Comparison of ENCODE assay signal across 8 cellular contexts in the genomic region with DNA sequence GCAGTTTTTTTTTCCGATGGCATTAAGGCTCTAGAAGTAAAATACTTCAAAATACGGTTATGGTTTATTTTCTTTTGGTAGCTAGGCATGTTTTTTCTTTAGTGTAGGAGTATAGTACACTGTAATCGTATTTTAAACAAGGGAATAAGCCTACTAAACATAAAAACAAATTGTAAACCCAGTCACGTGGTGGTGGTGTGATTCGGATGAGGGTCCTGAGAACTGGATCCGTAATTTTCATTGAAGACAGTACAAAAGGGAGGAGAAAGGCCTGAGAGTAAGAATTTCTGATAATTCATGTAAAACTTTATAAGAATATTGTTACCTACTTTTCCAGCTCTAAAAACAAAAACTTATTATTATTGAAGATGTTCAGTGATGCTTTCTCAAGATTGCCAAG. TPM values are rescaled to one million over a fixed set of nuclear protein-coding genes. Genes with fewer than 3 reads are reported as not detected.
DNase-seq lines count a peak whose midpoint lies in the region; ATAC-seq and TF ChIP-seq lines count a peak whose summit lies in the region.

No MANE protein-coding gene starts in this region.

- no peak overlapping the region for H3K9ac ChIP-seq in rectal smooth muscle tissue (ENCODE audit: low read length)

- ATAC-seq in GM21717 (IDR thresholded peaks at IDR 0.05; ENCODE audit: unreplicated experiment) (no peak), HG02840 (IDR thresholded peaks at IDR 0.05; ENCODE audit: low FRiP score, unreplicated experiment) (no peak)

- H3K36me3 ChIP-seq in GM06990 (ENCODE audit: control insufficient read depth, insufficient read depth, low read length) (no peaks in the 10 kb centered on the region; the same call in 1 of the 2 replicates), SJCRH30 (peaks cover 36% of the 10 kb centered on the region), rectal smooth muscle tissue (ENCODE audit: control insufficient read depth, insufficient read depth, low read length) (no peaks in the 10 kb centered on the region)

- H3K27ac ChIP-seq in SJCRH30 (peak overlapping the region; percentile 99), rectal smooth muscle tissue (ENCODE audit: low read depth, low read length) (peak overlapping the region; percentile 86)

- DNase-seq in GM06990 (ENCODE audit: extremely low read depth, insufficient read length), result no peak
- no peak for DNase-seq in SJCRH30
- DNase-seq in fibroblast of pulmonary artery (ENCODE audit: low read depth), result no peak
- DNase-seq in NCI-H1436 treated with DMSO at 0.1 percent for 48 hours (lab: John Stamatoyannopoulos, UW), result no peak
- no peak for DNase-seq in AG08396 (ENCODE audit: low spot score)

- H3K9me3 ChIP-seq in SJCRH30 (replicated peaks), result no peaks in the 10 kb centered on the region

- H3K4me3 ChIP-seq in GM06990 (replicated peaks; ENCODE audit: low read depth, low read length) (peak overlapping the region; percentile 85), SJCRH30 (peak overlapping the region; percentile 93), fibroblast of pulmonary artery (replicated peaks; ENCODE audit: low read depth, low read length) (peak overlapping the region; percentile 87), rectal smooth muscle tissue (ENCODE audit: low read length) (peak overlapping the region; percentile 67)

- H3K4me1 ChIP-seq in SJCRH30 (no peaks in the 10 kb centered on the region), rectal smooth muscle tissue (ENCODE audit: control insufficient read depth, insufficient read depth, low read length) (peaks cover 19% of the 10 kb centered on the region)

- H3K27me3 ChIP-seq in GM06990 (replicated peaks; ENCODE audit: control insufficient read depth, insufficient read depth, low read length) (no peaks in the 10 kb centered on the region), SJCRH30 (no peaks in the 10 kb centered on the region), rectal smooth muscle tissue (ENCODE audit: control insufficient read depth, insufficient read depth, low read length) (no peaks in the 10 kb centered on the region)

- TF ChIP-seq CTCF in GM06990 (IDR thresholded peaks at IDR 0.05; ENCODE audit: insufficient read depth, low read length, poor library complexity, severe bottlenecking) (no peak), fibroblast of pulmonary artery (IDR thresholded peaks at IDR 0.05; ENCODE audit: low read length, missing control alignments) (no peak)

RNA-seq across cellular contexts. Expression of a gene that starts 0.7 kb away (rescaled TPM):
- 0.36 and 0.89 TPM in 2 replicates for total RNA-seq in SJCRH30 (2014; rRNA removed; shearing (Covaris generic))

RNA-seq across cellular contexts. Expression of a gene that starts 1.6 kb away (rescaled TPM):
- 98.8 and 114 TPM in 2 replicates for total RNA-seq in SJCRH30 (2014; rRNA removed; shearing (Covaris generic))
